ENCODE assay signal across 8 cellular contexts in the genomic region with DNA sequence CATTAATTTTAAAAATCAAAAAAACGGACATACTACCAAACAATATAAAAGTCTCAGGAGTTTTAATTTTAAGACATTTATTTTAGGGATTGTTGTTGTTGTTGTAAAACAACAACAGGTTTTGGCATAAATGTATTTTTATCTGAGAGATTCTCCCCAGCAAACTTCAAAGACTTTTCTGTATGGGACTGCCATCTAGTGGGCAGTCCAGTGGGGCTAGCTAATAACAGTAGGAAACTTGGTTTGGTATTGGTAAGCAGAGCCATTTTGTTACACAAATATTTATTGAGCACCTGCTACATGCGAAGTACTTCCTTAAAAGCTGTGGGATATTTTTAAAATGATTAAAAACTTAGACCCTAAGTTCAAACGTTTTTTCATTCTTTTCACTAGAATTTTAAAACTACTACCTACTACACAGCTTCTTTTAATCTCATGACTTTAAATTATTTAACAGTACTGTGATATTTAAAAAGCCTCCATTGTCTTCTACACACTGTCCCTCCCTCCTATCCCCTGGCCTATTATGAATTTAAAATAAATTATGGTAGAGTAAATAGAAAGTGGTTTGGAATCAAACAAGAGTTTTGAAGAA.
DNase-seq lines count a peak whose midpoint lies in the region; ATAC-seq and TF ChIP-seq lines count a peak whose summit lies in the region.

No MANE protein-coding gene starts in this region.

- intact Hi-C loops in uterus (cut with DNase I; ENCODE audit: low total_unique reads), result no loop called here

- H3K27me3 ChIP-seq in uterus, result no peaks in the 10 kb centered on the region

- peak; percentile 80 for ATAC-seq in HG03159 (IDR thresholded peaks at IDR 0.05; ENCODE audit: unreplicated experiment)

- no peak overlapping the region for H3K27ac ChIP-seq in uterus

- H3K9me3 ChIP-seq in uterus, result no peaks in the 10 kb centered on the region

- peak; percentile 29 for DNase-seq in GM12865 (ENCODE audit: low read depth)
- DNase-seq in SK-N-DZ (ENCODE audit: low spot score), result peak; percentile 35
- DNase-seq in foreskin melanocyte, result peak; percentile 8
- peak; percentile 50 for DNase-seq in smooth muscle cell of the brain vasculature (ENCODE audit: low read depth, low spot score)
- DNase-seq in uterus, result no peak
- no peak for DNase-seq in activated naive CD4-positive, alpha-beta T cell treated with Interleukin-2 at 50 U/mL for 16 hours
- DNase-seq in activated CD4-positive, alpha-beta T cell treated with anti-CD3 and anti-CD28 coated beads, Interleukin-2, amount 50 U/mL, for 4 hours, result no peak

- peak; percentile 55 for TF ChIP-seq CTCF in GM12865 (IDR thresholded peaks at IDR 0.05; ENCODE audit: insufficient read depth, low read depth, low read length, missing control alignments)
- peak in 2 of 4 experiments; percentile 10 to 15 for TF ChIP-seq CTCF in uterus (IDR thresholded peaks at IDR 0.05)

- H3K4me1 ChIP-seq in uterus, result no peaks in the 10 kb centered on the region

- H3K36me3 ChIP-seq in uterus, result no peaks in the 10 kb centered on the region

- no peak for TF ChIP-seq POLR2A in uterus (IDR thresholded peaks at IDR 0.05)

- H3K4me3 ChIP-seq in GM12865 (ENCODE audit: low read depth, low read length) (no peak overlapping the region), uterus (no peak overlapping the region)

Comparison
In these comparisons a context has a peak if more than half of its experiments do, and no peak if none do; other contexts are left out.
1. DNase-seq: peak in GM12865 (single experiment), SK-N-DZ (single experiment), foreskin melanocyte (single experiment) and smooth muscle cell of the brain vasculature (single experiment); none in uterus (0 of 2), activated naive CD4-positive, alpha-beta T cell treated with Interleukin-2 at 50 U/mL for 16 hours (single experiment) and activated CD4-positive, alpha-beta T cell treated with anti-CD3 and anti-CD28 coated beads, Interleukin-2, amount 50 U/mL, for 4 hours (0 of 2).